ENCODE assay signal across 15 cellular contexts in genomic region chr17:67570797-67571196, GRCh38.
"Had no signal": no experiment of that assay in that cellular context is flagged by ENCODE, and none has a peak within 500 bp of the region (broad histone marks: within the 10 kb centered on the region; RNA-seq: fewer than 3 reads in every experiment).

No MANE protein-coding gene starts in this region.

- DNase-seq: activated CD4-positive, alpha-beta T cell treated with anti-CD3 and anti-CD28 coated beads for 36 hours; activated CD4-positive, alpha-beta T cell treated with anti-CD3 and anti-CD28 coated beads, Interleukin-2, amount 50 U/mL, for 48 hours; activated naive CD4-positive, alpha-beta T cell treated with Interleukin-2 at 50 U/mL for 16 hours; erythroblast; heart right ventricle; mesendoderm; right lobe of liver; stimulated activated CD4-positive, alpha-beta T cell treated with anti-CD3 and anti-CD28 coated beads, Interleukin-4, amount 100 ng/mL, for 1 hour; upper lobe of left lung had no signal

- H2AFZ ChIP-seq: parathyroid adenoma had no signal

- H3K9me3 ChIP-seq: heart right ventricle, right lobe of liver, thoracic aorta, upper lobe of left lung had no signal

- H3K4me2 ChIP-seq: smooth muscle cell had no signal

- H3K79me2 ChIP-seq: parathyroid adenoma had no signal

- FAIRE-seq: endometrium, TTC549 had no signal

- H3K4me3 ChIP-seq: heart right ventricle, right lobe of liver, smooth muscle cell, thoracic aorta, upper lobe of left lung had no signal

- H3K4me1 ChIP-seq: parathyroid adenoma, right lobe of liver, upper lobe of left lung had no signal

- H3K36me3 ChIP-seq: right lobe of liver, thoracic aorta, upper lobe of left lung had no signal

- H3K9ac ChIP-seq: parathyroid adenoma had no signal

- ATAC-seq: activated CD4-positive, alpha-beta T cell treated with anti-CD3 and anti-CD28 coated beads for 36 hours; heart right ventricle; WTC11 had no signal

- H3K27ac ChIP-seq: heart right ventricle, parathyroid adenoma, right lobe of liver, thoracic aorta, upper lobe of left lung had no signal

- H3K27me3 ChIP-seq: heart right ventricle, right lobe of liver, upper lobe of left lung had no signal
